In the genomic region with DNA sequence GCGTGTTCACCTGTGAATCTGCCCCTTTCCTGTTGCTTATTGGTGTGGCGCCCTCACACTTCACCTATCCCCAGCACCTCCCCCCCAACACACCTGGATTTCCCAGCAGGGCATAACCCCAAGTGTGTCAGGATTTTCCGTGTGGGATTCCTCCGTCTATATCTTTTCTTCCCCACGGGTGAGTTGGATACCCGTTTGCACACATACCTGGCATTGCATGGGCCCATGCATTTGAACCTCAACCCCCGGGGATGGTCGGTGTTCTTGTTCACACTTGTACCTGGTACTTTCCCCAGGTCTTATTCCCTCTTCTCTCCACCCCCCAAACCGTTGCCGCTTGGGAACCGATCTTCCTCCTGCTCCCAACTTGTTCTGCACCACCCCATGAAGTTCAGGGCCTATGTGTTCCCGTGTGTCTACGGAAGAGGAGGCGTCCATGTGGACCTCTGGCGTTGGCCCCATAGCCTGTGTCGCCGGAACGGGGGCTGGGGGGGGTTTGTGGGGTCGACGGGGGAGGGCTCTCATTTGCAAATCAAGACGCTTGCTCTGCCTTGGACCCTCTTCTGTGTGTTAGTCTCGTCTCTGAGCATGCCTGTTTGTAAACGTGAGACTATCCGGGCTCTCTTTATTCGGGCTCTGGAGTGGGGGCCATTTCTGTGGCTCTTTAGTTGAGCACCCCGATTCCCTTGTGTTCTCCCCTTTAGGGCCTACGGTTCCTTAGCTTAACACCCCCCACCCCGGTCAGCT, we compare ENCODE assay signal across 8 cellular contexts. TPM values are rescaled to one million over a fixed set of nuclear protein-coding genes. Genes with fewer than 3 reads are reported as not detected.
DNase-seq lines count a peak whose midpoint lies in the region; ATAC-seq, FAIRE-seq and TF ChIP-seq lines count a peak whose summit lies in the region.

No MANE protein-coding gene starts in this region.

- intact Hi-C loops in Calu3 (cut with micrococcal nuclease; ENCODE audit: unreplicated experiment): no loop called here

- H3K27ac Mint-ChIP-seq in Calu3 (ENCODE audit: unreplicated experiment): peak overlapping the region; percentile 89

- H3K27me3 ChIP-seq in iPS DF 6.9 (ENCODE audit: control insufficient read depth, insufficient read depth, low read length) (no peaks in the 10 kb centered on the region), small intestine (ENCODE audit: control insufficient read depth in 2 of 2, insufficient read depth in 2 of 2, low read length in 2 of 2) (no peaks in the 10 kb centered on the region)

- H3K27ac ChIP-seq in iPS DF 6.9 (ENCODE audit: low read length) (no peak overlapping the region), small intestine (ENCODE audit: low read depth in 1 of 2, low read length in 1 of 2) (peak overlapping the region; percentile 17 to 81)

- peak overlapping the region; percentile 88 for H3K4me3 Mint-ChIP-seq in Calu3 (ENCODE audit: low read depth, unreplicated experiment)
- peak overlapping the region; percentile 88 for H3K4me3 Mint-ChIP-seq in activated T-cell treated with anti-CD3 and anti-CD28 coated beads, Interleukin-2, amount 50 U/mL, for 4 hours

- no peak for FAIRE-seq in small intestine (lab: Jason Lieb, UNC)

- TF ChIP-seq CTCF in Calu3 (IDR thresholded peaks at IDR 0.05; ENCODE audit: unreplicated experiment): no peak
- no peak for TF ChIP-seq CTCF in omental fat pad (IDR thresholded peaks at IDR 0.05)

- no peaks in the 10 kb centered on the region for H3K9me3 Mint-ChIP-seq in Calu3 (ENCODE audit: low read depth, unreplicated experiment)
- H3K9me3 Mint-ChIP-seq in activated T-cell treated with anti-CD3 and anti-CD28 coated beads, Interleukin-2, amount 50 U/mL, for 4 hours: no peaks in the 10 kb centered on the region

- peaks cover 36% of the 10 kb centered on the region for H3K4me1 Mint-ChIP-seq in Calu3 (ENCODE audit: low read depth, unreplicated experiment)
- peaks cover 37% of the 10 kb centered on the region for H3K4me1 Mint-ChIP-seq in activated T-cell treated with anti-CD3 and anti-CD28 coated beads, Interleukin-2, amount 50 U/mL, for 4 hours (ENCODE audit: low read depth)

- H3K9me3 ChIP-seq in iPS DF 6.9 (ENCODE audit: control insufficient read depth, insufficient read depth, low read length): no peaks in the 10 kb centered on the region
- H3K9me3 ChIP-seq in small intestine (ENCODE audit: control insufficient read depth, low read depth): no peaks in the 10 kb centered on the region

- DNase-seq in Calu3 (no peak), KG1 (lab: John Stamatoyannopoulos, UW) (peak; percentile 36), iPS DF 6.9 (ENCODE audit: low read depth, low spot score) (no peak), small intestine (peak; percentile 36), omental fat pad (ENCODE audit: low spot score) (no peak)
- no peak for DNase-seq in activated T-cell treated with anti-CD3 and anti-CD28 coated beads, Interleukin-2, amount 50 U/mL, for 4 hours

- no peaks in the 10 kb centered on the region for H3K27me3 Mint-ChIP-seq in Calu3 (ENCODE audit: unreplicated experiment)
- no peaks in the 10 kb centered on the region for H3K27me3 Mint-ChIP-seq in activated T-cell treated with anti-CD3 and anti-CD28 coated beads, Interleukin-2, amount 50 U/mL, for 4 hours (ENCODE audit: low read depth)

- ATAC-seq in activated T-cell treated with anti-CD3 and anti-CD28 coated beads, Interleukin-2, amount 50 U/mL, for 4 hours: no peak
- ATAC-seq in HG02623 (IDR thresholded peaks at IDR 0.05; ENCODE audit: unreplicated experiment) (no peak), HG03097 (IDR thresholded peaks at IDR 0.05; ENCODE audit: low FRiP score, unreplicated experiment) (no peak), omental fat pad (ENCODE audit: low FRiP score) (no peak)

- CTCF ChIA-PET in Calu3 (lab: Charles Lee): interaction anchor here (0.7 to 1.0 kb wide), 5 partner anchors 48 to 274 kb away, joined by 3 to 10 read pairs (median 3); a partner anchor contains a TSS

- peaks cover 74% of the 10 kb centered on the region for H3K36me3 Mint-ChIP-seq in Calu3 (ENCODE audit: insufficient read depth, unreplicated experiment)
- peaks cover 7% of the 10 kb centered on the region for H3K36me3 Mint-ChIP-seq in activated T-cell treated with anti-CD3 and anti-CD28 coated beads, Interleukin-2, amount 50 U/mL, for 4 hours (ENCODE audit: insufficient read depth)

- no CpG with 5 or more reads among the region's 28 CpGs for WGBS in iPS DF 6.9 (ENCODE audit: insufficient coverage, insufficient read length)
- WGBS in small intestine, 3 donors: 1 to 3% (median 2%) methylated on average over 28 of the region's 28 CpGs

- no TSS peak for BruUV-seq in Calu3 (replicated peaks; lab: Mats Ljungman, UMichigan)

- H3K36me3 ChIP-seq in iPS DF 6.9 (ENCODE audit: control insufficient read depth, insufficient read depth, low read length): peaks cover 32% of the 10 kb centered on the region
- peaks cover 0 to 12% of the 10 kb centered on the region in 2 donors for H3K36me3 ChIP-seq in small intestine (ENCODE audit: control insufficient read depth in 2 of 2, insufficient read depth in 2 of 2, low read length in 2 of 2)

- H3K4me1 ChIP-seq in iPS DF 6.9 (ENCODE audit: control insufficient read depth, insufficient read depth, low read length) (no peaks in the 10 kb centered on the region), small intestine (ENCODE audit: control insufficient read depth in 2 of 2, insufficient read depth in 1 of 2, low read depth in 1 of 2, low read length in 1 of 2) (peaks cover 0 to 8% of the 10 kb centered on the region in 2 donors)

- peak overlapping the region; percentile 98 for H3K4me3 ChIP-seq in iPS DF 6.9 (ENCODE audit: low read length)
- peak overlapping the region; percentile 25 to 69 for H3K4me3 ChIP-seq in small intestine (ENCODE audit: low read depth in 1 of 2, low read length in 2 of 2)

RNA-seq across cellular contexts. Expression of a gene that starts 1.7 kb away (rescaled TPM):
- total RNA-seq in Calu3 (2022): 51.4 and 53.0 TPM in 2 replicates
- 10 to 100 TPM; 28.0 to 33.1 (median 28.7) TPM for total RNA-seq in activated T-cell treated with anti-CD3 and anti-CD28 coated beads, Interleukin-2, amount 50 U/mL, for 4 hours
- polyA plus RNA-seq in small intestine: 10 to 100 TPM in 1 of 3 donors, 1 to 10 TPM in 2; 2.4 to 11.4 (median 4.5) TPM
- 10 to 100 TPM in 1 of 4 donors, 1 to 10 TPM in 3; 3.3 to 11.3 (median 4.1) TPM for total RNA-seq in omental fat pad

RNA-seq across cellular contexts. Expression of a gene that starts 11.5 kb away (rescaled TPM):
- total RNA-seq in Calu3 (2022): 19.0 and 22.1 TPM in 2 replicates
- 1 to 10 TPM; 1.0 to 1.4 (median 1.3) TPM for total RNA-seq in activated T-cell treated with anti-CD3 and anti-CD28 coated beads, Interleukin-2, amount 50 U/mL, for 4 hours
- 10 to 100 TPM; 14.2 to 23.7 (median 21.3) TPM for polyA plus RNA-seq in small intestine
- total RNA-seq in omental fat pad: 1 to 10 TPM in 2 of 4 donors, under 1 TPM in 1, not detected in 1; 0.79 to 5.2 (median 2.3) TPM

RNA-seq across cellular contexts. Expression of a gene that starts 12.3 kb away (rescaled TPM):
- total RNA-seq in Calu3 (2022) (76.9 and 81.2 TPM in 2 replicates), omental fat pad (10 to 100 TPM; 36.9 to 70.8 (median 46.4) TPM)
- total RNA-seq in activated T-cell treated with anti-CD3 and anti-CD28 coated beads, Interleukin-2, amount 50 U/mL, for 4 hours: 10 to 100 TPM; 86.0 to 89.6 (median 87.0) TPM
- polyA plus RNA-seq in small intestine: 100 to 1,000 TPM; 102 to 181 (median 167) TPM

RNA-seq across cellular contexts. Expression of a gene that starts 47.3 kb away (rescaled TPM):
- 70.4 and 82.2 TPM in 2 replicates for total RNA-seq in Calu3 (2022)
- total RNA-seq in activated T-cell treated with anti-CD3 and anti-CD28 coated beads, Interleukin-2, amount 50 U/mL, for 4 hours: 1 to 10 TPM; 2.3 to 3.8 (median 3.5) TPM
- polyA plus RNA-seq in small intestine: 100 to 1,000 TPM in 2 of 3 donors, 10 to 100 TPM in 1; 66.4 to 105 (median 105) TPM
- 10 to 100 TPM; 72.2 to 91.0 (median 76.8) TPM for total RNA-seq in omental fat pad

RNA-seq across cellular contexts. Expression of a gene that starts 49.4 kb away (rescaled TPM):
- total RNA-seq in Calu3 (2022) (129 and 137 TPM in 2 replicates), omental fat pad (10 to 100 TPM in 2 of 4 donors, 1 to 10 TPM in 2; 8.8 to 13.6 (median 11.5) TPM)
- total RNA-seq in activated T-cell treated with anti-CD3 and anti-CD28 coated beads, Interleukin-2, amount 50 U/mL, for 4 hours: 10 to 100 TPM; 81.7 to 82.9 (median 82.5) TPM
- 10 to 100 TPM; 10.5 to 21.4 (median 18.1) TPM for polyA plus RNA-seq in small intestine

Comparison
In these comparisons a context has a peak if more than half of its experiments do, and no peak if none do; other contexts are left out.
1. DNase-seq: peak in KG1 (single experiment) and small intestine (single experiment); none in Calu3 (single experiment), activated T-cell treated with anti-CD3 and anti-CD28 coated beads, Interleukin-2, amount 50 U/mL, for 4 hours (single experiment), iPS DF 6.9 (single experiment) and omental fat pad (single experiment).